ENCODE assay signal across 1 cellular context in genomic region chr4:184848510-184848909, GRCh38.
TF ChIP-seq lines count a peak whose summit lies in the region.

No MANE protein-coding gene starts in this region.

TF ChIP-seq in GM12878, 131 proteins besides CTCF, POLR2A, EP300 and RAD21 (continued from another document and continues in another):
- TF ChIP-seq ATF3 (IDR thresholded peaks at IDR 0.05; ENCODE audit: borderline replicate concordance, extremely low read depth, low read depth, low read length) (no peak), ZZZ3 (IDR thresholded peaks at IDR 0.05; ENCODE audit: control insufficient read depth, insufficient read length, low read depth) (no peak), BCL11A (IDR thresholded peaks at IDR 0.05; ENCODE audit: low read depth, low read length) (peak; percentile 54; the same call in 1 of the 2 replicates), RELA (IDR thresholded peaks at IDR 0.05; ENCODE audit: borderline replicate concordance, partially characterized antibody) (no peak), SPI1 (IDR thresholded peaks at IDR 0.05; ENCODE audit: borderline replicate concordance, insufficient read depth, low read depth, low read length) (peak; percentile 72), PBX3 (IDR thresholded peaks at IDR 0.05; ENCODE audit: insufficient replicate concordance, low read depth, low read length) (no peak), ZBTB40 (IDR thresholded peaks at IDR 0.05; ENCODE audit: borderline replicate concordance) (no peak), BCLAF1 (IDR thresholded peaks at IDR 0.05) (no peak), ETV6 (conservative IDR thresholded peaks at IDR 0.05 in 1 of 2, IDR thresholded peaks at IDR 0.05 in 1 of 2; ENCODE audit: borderline replicate concordance in 1 of 2, low read depth in 1 of 2) (0 out of 4 replicates have a peak, but pooled peaks of 1 of the 2 experiments have one; percentile 42), CUX1 (IDR thresholded peaks at IDR 0.05; ENCODE audit: insufficient replicate concordance, low read depth, low read length) (no peak), NFIC (IDR thresholded peaks at IDR 0.05; ENCODE audit: low read depth, low read length) (peak; percentile 53; the same call in 1 of the 2 replicates), ZBED1 (IDR thresholded peaks at IDR 0.05; ENCODE audit: borderline replicate concordance) (no peak), ZNF592 (IDR thresholded peaks at IDR 0.05) (no peak), MXI1 (IDR thresholded peaks at IDR 0.05; ENCODE audit: low read depth, low read length) (no peak), CHD4 (IDR thresholded peaks at IDR 0.05) (no peak), ESRRA (IDR thresholded peaks at IDR 0.05; ENCODE audit: low read length) (no peak), CEBPZ (IDR thresholded peaks at IDR 0.05; ENCODE audit: low read depth, low read length) (no peak), EED (IDR thresholded peaks at IDR 0.05; ENCODE audit: low read depth) (peak; percentile 74), RAD51 (IDR thresholded peaks at IDR 0.05) (no peak), BACH1 (IDR thresholded peaks at IDR 0.05; ENCODE audit: borderline replicate concordance) (no peak), E4F1 (IDR thresholded peaks at IDR 0.05; ENCODE audit: borderline replicate concordance, partially characterized antibody) (no peak), E2F4 (IDR thresholded peaks at IDR 0.05; ENCODE audit: low read depth, low read length) (no peak), SRF (IDR thresholded peaks at IDR 0.05; ENCODE audit: low read depth in 2 of 2, low read length in 2 of 2) (no peak), FOXK2 (IDR thresholded peaks at IDR 0.05) (no peak), PAX8 (IDR thresholded peaks at IDR 0.05) (no peak), ZSCAN29 (IDR thresholded peaks at IDR 0.05) (no peak), BRCA1 (IDR thresholded peaks at IDR 0.05; ENCODE audit: low read depth, low read length) (no peak)
